In genomic region chr15:85589873-85590272, GRCh38 we compare ENCODE assay signal across 16 cellular contexts.
DNase-seq lines count a peak whose midpoint lies in the region; ATAC-seq and TF ChIP-seq lines count a peak whose summit lies in the region.
"Had no signal": no experiment of that assay in that cellular context is flagged by ENCODE, and none has a peak within 500 bp of the region (broad histone marks: within the 10 kb centered on the region; RNA-seq: fewer than 3 reads in every experiment).

No MANE protein-coding gene starts in this region.

- H3K27me3 Mint-ChIP-seq in Caco-2 (ENCODE audit: insufficient read depth, unreplicated experiment), result no peaks in the 10 kb centered on the region
- no peaks in the 10 kb centered on the region for H3K27me3 Mint-ChIP-seq in glutamatergic neuron (ENCODE audit: unreplicated experiment)
- H3K27me3 Mint-ChIP-seq: naive B cell had no signal

- no peaks in the 10 kb centered on the region for H3K27me3 ChIP-seq in Caco-2 (replicated peaks; ENCODE audit: control insufficient read depth, insufficient read depth, low read length)
- H3K27me3 ChIP-seq in adipocyte (replicated peaks; ENCODE audit: control insufficient read depth, insufficient read depth, low read length), result no peaks in the 10 kb centered on the region
- H3K27me3 ChIP-seq: BLaER1 treated with 17β-estradiol and CSF1 and Interleukin-3, amounts not matched to agents 10 nM and 100 nM; brain microvascular endothelial cell had no signal

- DNase-seq in Caco-2 (no peak), adipocyte (ENCODE audit: low read depth) (peak; percentile 82), glutamatergic neuron (no peak), renal cortical epithelial cell (ENCODE audit: low read depth) (peak; percentile 97), NCI-H187 treated with DMSO at 0.1 percent for 48 hours (lab: John Stamatoyannopoulos, UW) (no peak)
- no peak for DNase-seq in stimulated activated naive CD4-positive, alpha-beta T cell (lab: John Stamatoyannopoulos, UW)
- DNase-seq: brain microvascular endothelial cell; H9; naive B cell; SHP77 treated with DMSO at 0.1 percent for 48 hours; stimulated activated CD4-positive, alpha-beta T cell treated with anti-CD3 and anti-CD28 coated beads, Interleukin-1b, Interleukin-23, amount 100 ng/mL, for 48 hours; stimulated activated naive CD8-positive, alpha-beta T cell treated with anti-CD3 and anti-CD28 coated beads, Interleukin-15, Interleukin-2, amounts not matched to agents 100 U/mL and 50 U/mL, for 24 hours; WERI-Rb-1 had no signal

- H3K4me1 Mint-ChIP-seq in Caco-2 (ENCODE audit: low read depth, unreplicated experiment), result peaks cover 21% of the 10 kb centered on the region
- H3K4me1 Mint-ChIP-seq in glutamatergic neuron (ENCODE audit: low read depth, unreplicated experiment), result peaks cover 40% of the 10 kb centered on the region

- POLR2A ChIA-PET in Caco-2 (lab: Charles Lee), result interaction anchor here (0.6 kb wide), 2 partner anchors 20 to 38 kb away, joined by 3 read pairs; no protein-coding TSS in a partner anchor

- H3K4me1 ChIP-seq in Caco-2 (peaks cover 47% of the 10 kb centered on the region), adipocyte (ENCODE audit: control insufficient read depth, insufficient read depth, low read length) (peaks cover 60% of the 10 kb centered on the region)

- H3K9me3 Mint-ChIP-seq in Caco-2 (ENCODE audit: unreplicated experiment) (no peaks in the 10 kb centered on the region), glutamatergic neuron (ENCODE audit: unreplicated experiment) (peaks cover 3% of the 10 kb centered on the region)
- H3K9me3 Mint-ChIP-seq: H9, naive B cell had no signal

- intact Hi-C loops in Caco-2 (cut with micrococcal nuclease; ENCODE audit: unreplicated experiment), result no loop called here

- BruUV-seq in Caco-2 (replicated peaks; lab: Mats Ljungman, UMichigan), result no TSS peak

- ATAC-seq in GM18867 (IDR thresholded peaks at IDR 0.05; ENCODE audit: unreplicated experiment), result no peak
- no peak for ATAC-seq in GM21576 (IDR thresholded peaks at IDR 0.05; ENCODE audit: unreplicated experiment)
- ATAC-seq: stimulated activated naive CD8-positive, alpha-beta T cell treated with anti-CD3 and anti-CD28 coated beads, Interleukin-15, Interleukin-2, amounts not matched to agents 100 U/mL and 50 U/mL, for 24 hours had no signal

- H3K4me3 ChIP-seq in Caco-2 (ENCODE audit: low read depth, low read length) (no peak overlapping the region), adipocyte (ENCODE audit: low read length) (peak overlapping the region; percentile 48)
- H3K4me3 ChIP-seq: BLaER1 treated with 17β-estradiol and CSF1 and Interleukin-3, amounts not matched to agents 10 nM and 100 nM had no signal

- CTCF ChIA-PET in Caco-2 (lab: Charles Lee), result interaction anchor here (0.5 to 0.6 kb wide), 2 partner anchors 10 to 46 kb away, joined by 3 read pairs; no protein-coding TSS in a partner anchor

- TF ChIP-seq CTCF in Caco-2 (IDR thresholded peaks at IDR 0.05; ENCODE audit: insufficient read depth in 1 of 2, low read depth in 1 of 2, low read length in 1 of 2, severe bottlenecking in 1 of 2, unreplicated experiment in 1 of 2) (no peak), glutamatergic neuron (IDR thresholded peaks at IDR 0.05; ENCODE audit: partially characterized antibody, unreplicated experiment) (no peak)

- H3K27ac Mint-ChIP-seq in Caco-2 (ENCODE audit: unreplicated experiment) (peak overlapping the region; percentile 81), glutamatergic neuron (ENCODE audit: unreplicated experiment) (peak overlapping the region; percentile 40)

- H3K9me3 ChIP-seq in Caco-2, result no peaks in the 10 kb centered on the region
- H3K9me3 ChIP-seq in adipocyte (ENCODE audit: control insufficient read depth, low read length), result no peaks in the 10 kb centered on the region
- H3K9me3 ChIP-seq: BLaER1 treated with 17β-estradiol and CSF1 and Interleukin-3, amounts not matched to agents 10 nM and 100 nM had no signal

- H3K36me3 ChIP-seq in Caco-2 (ENCODE audit: control insufficient read depth, insufficient read depth, low read length), result no peaks in the 10 kb centered on the region
- peaks cover 3% of the 10 kb centered on the region for H3K36me3 ChIP-seq in adipocyte (ENCODE audit: control insufficient read depth, insufficient read depth, low read length, severe bottlenecking)
- H3K36me3 ChIP-seq: brain microvascular endothelial cell had no signal

- H3K36me3 Mint-ChIP-seq in Caco-2 (ENCODE audit: insufficient read depth, unreplicated experiment), result peaks cover 12% of the 10 kb centered on the region
- no peaks in the 10 kb centered on the region for H3K36me3 Mint-ChIP-seq in glutamatergic neuron (ENCODE audit: unreplicated experiment)

- peak overlapping the region; percentile 46 for H3K9ac ChIP-seq in adipocyte (ENCODE audit: low read length)
- H3K9ac ChIP-seq: BLaER1 treated with 17β-estradiol and CSF1 and Interleukin-3, amounts not matched to agents 10 nM and 100 nM had no signal

- H3K4me3 Mint-ChIP-seq in Caco-2 (ENCODE audit: unreplicated experiment), result peak overlapping the region; percentile 43
- H3K4me3 Mint-ChIP-seq in glutamatergic neuron (ENCODE audit: unreplicated experiment), result no peak overlapping the region
- H3K4me3 Mint-ChIP-seq: H9, naive B cell had no signal

Comparison
In these comparisons a context has a peak if more than half of its experiments do, and no peak if none do; other contexts are left out.
1. DNase-seq: peak in adipocyte (single experiment) and renal cortical epithelial cell (single experiment); none in Caco-2 (0 of 2), glutamatergic neuron (single experiment), stimulated activated naive CD4-positive, alpha-beta T cell (0 of 6) and NCI-H187 treated with DMSO at 0.1 percent for 48 hours (single experiment).